ENCODE assay signal across 8 cellular contexts in the genomic region with DNA sequence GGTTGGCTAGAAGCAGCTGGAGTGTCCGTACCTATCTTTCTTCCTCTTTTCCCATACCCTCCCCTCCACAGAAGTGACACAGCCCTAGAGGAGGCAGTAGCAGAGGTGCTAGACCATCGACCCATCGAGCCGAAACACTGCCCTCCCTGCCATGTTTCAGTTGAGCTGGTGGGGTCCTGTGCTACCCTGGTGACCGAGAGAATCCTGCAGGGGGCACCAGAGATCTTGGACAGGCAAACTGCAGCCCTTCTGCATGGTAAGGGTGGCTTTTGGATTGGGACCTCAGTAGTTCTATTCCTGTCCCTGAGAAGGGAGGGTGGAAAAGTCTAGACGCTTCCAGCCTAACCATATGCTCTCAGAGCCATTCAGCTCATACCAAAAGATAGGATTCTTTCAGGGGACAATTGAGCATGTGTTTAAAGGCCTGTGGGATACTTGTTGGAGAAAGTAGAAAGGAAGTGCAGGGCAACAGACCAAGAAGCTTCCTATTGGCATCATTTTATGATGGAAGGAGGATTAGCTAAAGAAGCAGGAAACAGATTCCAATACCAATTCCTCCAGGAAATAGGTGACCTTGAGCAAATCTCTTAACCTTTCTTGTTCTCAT. TPM values are rescaled to one million over a fixed set of nuclear protein-coding genes. Genes with fewer than 3 reads are reported as not detected.
DNase-seq lines count a peak whose midpoint lies in the region; ATAC-seq and TF ChIP-seq lines count a peak whose summit lies in the region.

No MANE protein-coding gene starts in this region.

- H3K36me3 ChIP-seq in MG63: peaks cover 33% of the 10 kb centered on the region
- H3K36me3 ChIP-seq in upper lobe of right lung: peaks cover 46% of the 10 kb centered on the region

- no peak overlapping the region for H3K27ac ChIP-seq in upper lobe of right lung

- H3K4me3 Mint-ChIP-seq in activated naive CD4-positive, alpha-beta T cell treated with anti-CD3 and anti-CD28 coated beads, Interleukin-2, amount 50 U/mL, for 24 hours: no peak overlapping the region

- no peaks in the 10 kb centered on the region for H3K27me3 Mint-ChIP-seq in activated naive CD4-positive, alpha-beta T cell treated with anti-CD3 and anti-CD28 coated beads, Interleukin-2, amount 50 U/mL, for 24 hours

- peak overlapping the region; percentile 84 for H3K27ac Mint-ChIP-seq in activated naive CD4-positive, alpha-beta T cell treated with anti-CD3 and anti-CD28 coated beads, Interleukin-2, amount 50 U/mL, for 24 hours

- H3K9me3 ChIP-seq in MG63 (no peaks in the 10 kb centered on the region), upper lobe of right lung (no peaks in the 10 kb centered on the region)

- ATAC-seq in SK-N-SH treated with all-trans-retinoic acid at 6 μM for 48 hours (peak; percentile 99), Right ventricle myocardium superior (ENCODE audit: poor library complexity) (peak; percentile 75), upper lobe of right lung (peak; percentile 99), GM21737 (IDR thresholded peaks at IDR 0.05; ENCODE audit: unreplicated experiment) (no peak)

- peaks cover 6% of the 10 kb centered on the region for H3K36me3 Mint-ChIP-seq in activated naive CD4-positive, alpha-beta T cell treated with anti-CD3 and anti-CD28 coated beads, Interleukin-2, amount 50 U/mL, for 24 hours

- H3K4me1 ChIP-seq in upper lobe of right lung: no peaks in the 10 kb centered on the region

- H3K4me3 ChIP-seq in MG63 (no peak overlapping the region), upper lobe of right lung (no peak overlapping the region)

- DNase-seq in EL (peak; percentile 63), MG63 (peak; percentile 53), Right ventricle myocardium superior (peak; percentile 84), posterior vena cava (ENCODE audit: low spot score) (peak; percentile 91), upper lobe of right lung (peak; percentile 82)

- TF ChIP-seq CTCF in upper lobe of right lung (IDR thresholded peaks at IDR 0.05): peak; percentile 78

- intact Hi-C loops in Right ventricle myocardium superior (cut with DNase I): no loop called here
- intact Hi-C loops in posterior vena cava (cut with DNase I): loop anchor here in 1 of 2 donors (2.0 kb wide), 1 partner anchor 14 kb away; no protein-coding TSS in a partner anchor
- intact Hi-C loops in upper lobe of right lung (cut with DNase I): no loop called here

- H3K4me1 Mint-ChIP-seq in activated naive CD4-positive, alpha-beta T cell treated with anti-CD3 and anti-CD28 coated beads, Interleukin-2, amount 50 U/mL, for 24 hours: peaks cover 6% of the 10 kb centered on the region

- H3K9me3 Mint-ChIP-seq in activated naive CD4-positive, alpha-beta T cell treated with anti-CD3 and anti-CD28 coated beads, Interleukin-2, amount 50 U/mL, for 24 hours: no peaks in the 10 kb centered on the region

- H3K27me3 ChIP-seq in MG63 (no peaks in the 10 kb centered on the region), upper lobe of right lung (no peaks in the 10 kb centered on the region)

TF ChIP-seq in SK-N-SH treated with all-trans-retinoic acid at 6 μM for 48 hours, 23 proteins besides CTCF, POLR2A, EP300 and RAD21:
- TF ChIP-seq PPARA (CRISPR knock-in tag; IDR thresholded peaks at IDR 0.05; ENCODE audit: borderline replicate concordance) (no peak), ZFP3 (CRISPR knock-in tag; IDR thresholded peaks at IDR 0.05) (no peak), ESRRG (CRISPR knock-in tag; IDR thresholded peaks at IDR 0.05) (no peak), GLIS3 (CRISPR knock-in tag; IDR thresholded peaks at IDR 0.05) (no peak)

RNA-seq across cellular contexts. Expression of a gene that starts 11.7 kb away (rescaled TPM):
- 0.20 and 5.5 TPM in 2 replicates for total RNA-seq in MG63 (2014; rRNA removed; shearing (Covaris generic); ENCODE audit: low replicate concordance)
- total RNA-seq in Right ventricle myocardium superior: 0.43 TPM
- under 1 TPM; 0.33 to 0.93 TPM for total RNA-seq in posterior vena cava
- total RNA-seq in upper lobe of right lung: 5.2 TPM

RNA-seq across cellular contexts. Expression of a gene that starts 16.4 kb away (rescaled TPM):
- total RNA-seq in MG63 (2014; rRNA removed; shearing (Covaris generic); ENCODE audit: low replicate concordance): 7.5 and 8.1 TPM in 2 replicates
- 41.3 TPM for total RNA-seq in Right ventricle myocardium superior
- 10 to 100 TPM; 15.5 to 17.4 TPM for total RNA-seq in posterior vena cava
- total RNA-seq in upper lobe of right lung: 18.3 TPM

RNA-seq across cellular contexts. Expression of a gene that starts 17.9 kb away (rescaled TPM):
- 8.7 and 8.9 TPM in 2 replicates for total RNA-seq in MG63 (2014; rRNA removed; shearing (Covaris generic); ENCODE audit: low replicate concordance)
- total RNA-seq in Right ventricle myocardium superior (41.6 TPM), posterior vena cava (10 to 100 TPM; 17.3 to 17.8 TPM), upper lobe of right lung (26.5 TPM)

RNA-seq across cellular contexts. Expression of a gene that starts 22.9 kb away (rescaled TPM):
- total RNA-seq in MG63 (2014; rRNA removed; shearing (Covaris generic); ENCODE audit: low replicate concordance): 1.1 TPM in 1 of 2 replicates, not detected in the other
- total RNA-seq in Right ventricle myocardium superior (7.3 TPM), posterior vena cava (1 to 10 TPM; 3.3 to 4.6 TPM), upper lobe of right lung (3.9 TPM)

RNA-seq across cellular contexts. Expression of a gene that starts 34.8 kb away (rescaled TPM):
- 39.9 and 44.1 TPM in 2 replicates for total RNA-seq in MG63 (2014; rRNA removed; shearing (Covaris generic); ENCODE audit: low replicate concordance)
- total RNA-seq in Right ventricle myocardium superior (24.3 TPM), posterior vena cava (10 to 100 TPM; 65.7 to 68.2 TPM), upper lobe of right lung (105 TPM)
